20 cellular contexts compared by ENCODE assay signal in genomic region chr4:4680243-4680642, GRCh38.
DNase-seq lines count a peak whose midpoint lies in the region; ATAC-seq, FAIRE-seq and TF ChIP-seq lines count a peak whose summit lies in the region.
"Had no signal": no experiment of that assay in that cellular context is flagged by ENCODE, and none has a peak within 500 bp of the region (broad histone marks: within the 10 kb centered on the region; RNA-seq: fewer than 3 reads in every experiment).

No MANE protein-coding gene starts in this region.

- H3K4me1 ChIP-seq in HepG2 (ENCODE audit: insufficient read depth, low read length) (peaks cover 50% of the 10 kb centered on the region), right lobe of liver (peaks cover 0 to 14% (median 0%) of the 10 kb centered on the region in 4 donors), trophoblast cell (ENCODE audit: control insufficient read depth in 1 of 2, insufficient read depth in 2 of 2, low read length in 2 of 2) (peaks cover 0 to 2% of the 10 kb centered on the region in 2 experiments), tibial nerve (peaks cover 0 to 9% (median 0%) of the 10 kb centered on the region in 4 donors)
- H3K4me1 ChIP-seq: A549; BLaER1 treated with 17β-estradiol and CSF1 and Interleukin-3, amounts not matched to agents 10 nM and 100 nM had no signal

- no peak overlapping the region for H2AK5ac ChIP-seq in trophoblast cell (ENCODE audit: low read length)

- H2AFZ ChIP-seq in HepG2 (ENCODE audit: low read length) (no peak overlapping the region), trophoblast cell (ENCODE audit: insufficient read depth, low read length, poor library complexity) (no peak overlapping the region)

- H4K12ac ChIP-seq in trophoblast cell (ENCODE audit: low read depth, low read length), result no peak overlapping the region

- intact Hi-C loops in HepG2 (cut with micrococcal nuclease; ENCODE audit: unreplicated experiment), result no loop called here
- intact Hi-C loops in right lobe of liver (cut with DNase I), result no loop called here
- intact Hi-C loops in head of caudate nucleus (cut with DNase I), result no loop called here

- no peak overlapping the region for H3K23ac ChIP-seq in trophoblast cell (ENCODE audit: low read length)

- DNase-seq in HepG2 (ENCODE audit: low spot score) (no peak), right lobe of liver (no peak), trophoblast cell (no peak), tibial nerve (ENCODE audit: low spot score in 2 of 2) (no peak), head of caudate nucleus (no peak)
- DNase-seq: AML-193; Caco-2; Calu3; CD4-positive, alpha-beta T cell; CD8-positive, alpha-beta T cell; DMS79 treated with DMSO at 0.1 percent for 48 hours; GF-D8 had no signal

- BruUV-seq in HepG2 (replicated peaks; lab: Mats Ljungman, UMichigan), result no TSS peak

- in situ Hi-C loops in HepG2 (cut with HindIII; ENCODE audit: extremely low pct_ligation_motif_present, low pct_unique_long_range_greater_than_20kb), result no loop called here

- no peak overlapping the region for H3K18ac ChIP-seq in trophoblast cell (ENCODE audit: low read length)

- H3K79me1 ChIP-seq in trophoblast cell (ENCODE audit: low read length), result peaks cover 2% of the 10 kb centered on the region

- FAIRE-seq in HepG2 (lab: Jason Lieb, UNC), result no peak
- FAIRE-seq: A549, D721Med, G401.6, GM12891, GM19239 had no signal

- H3K9ac ChIP-seq in HepG2 (ENCODE audit: insufficient read depth, low read depth, low read length) (no peak overlapping the region), trophoblast cell (ENCODE audit: low read length) (no peak overlapping the region)
- H3K9ac ChIP-seq: BLaER1 treated with 17β-estradiol and CSF1 and Interleukin-3, amounts not matched to agents 10 nM and 100 nM had no signal

- no peak overlapping the region for H3K4ac ChIP-seq in trophoblast cell (ENCODE audit: low read depth, low read length)

- TF ChIP-seq CTCF in HepG2 (CRISPR knock-in tag; IDR thresholded peaks at IDR 0.05), result no peak
- TF ChIP-seq CTCF in right lobe of liver (IDR thresholded peaks at IDR 0.05), result no peak
- TF ChIP-seq CTCF in tibial nerve (IDR thresholded peaks at IDR 0.05), result no peak

- no peak for TF ChIP-seq POLR2A in HepG2 (IDR thresholded peaks at IDR 0.05; ENCODE audit: insufficient read depth in 1 of 2, low read depth in 2 of 2, low read length in 2 of 2)
- no peak for TF ChIP-seq POLR2A in right lobe of liver (IDR thresholded peaks at IDR 0.05)
- TF ChIP-seq POLR2A in tibial nerve (IDR thresholded peaks at IDR 0.05), result no peak

- H3K9me3 ChIP-seq in HepG2 (ENCODE audit: low read length), result no peaks in the 10 kb centered on the region
- no peaks in the 10 kb centered on the region for H3K9me3 ChIP-seq in right lobe of liver
- H3K9me3 ChIP-seq in trophoblast cell (ENCODE audit: insufficient read depth, low read depth, low read length), result peaks cover 1% of the 10 kb centered on the region
- no peaks in the 10 kb centered on the region for H3K9me3 ChIP-seq in tibial nerve
- H3K9me3 ChIP-seq: A549; BLaER1 treated with 17β-estradiol and CSF1 and Interleukin-3, amounts not matched to agents 10 nM and 100 nM; Caco-2 had no signal

- no peak overlapping the region for H2BK5ac ChIP-seq in trophoblast cell (ENCODE audit: low read depth, low read length, poor library complexity)

- TF ChIP-seq RAD21 in HepG2 (CRISPR knock-in tag; IDR thresholded peaks at IDR 0.05), result no peak

- ATAC-seq in HepG2 (no peak), right lobe of liver (no peak)
- ATAC-seq: A549; CD8-positive, alpha-beta T cell had no signal

- H3K27ac ChIP-seq in HepG2 (ENCODE audit: extremely low read length, insufficient read depth, low read length) (peak overlapping the region; percentile 43), right lobe of liver (no peak overlapping the region), trophoblast cell (ENCODE audit: low read depth, low read length) (no peak overlapping the region), tibial nerve (no peak overlapping the region)
- H3K27ac ChIP-seq: 22Rv1; A549; BLaER1 treated with 17β-estradiol and CSF1 and Interleukin-3, amounts not matched to agents 10 nM and 100 nM; C4-2B had no signal

- H2BK120ac ChIP-seq in trophoblast cell (ENCODE audit: insufficient read depth, low read length, poor library complexity), result no peak overlapping the region

- POLR2A ChIA-PET in HepG2 (lab: Yijun Ruan, JAX), result interaction anchor here (1.1 to 2.2 kb wide), 2 partner anchors 14 to 39 kb away, joined by 4 to 8 read pairs; no protein-coding TSS in a partner anchor

- no peak overlapping the region for H3K14ac ChIP-seq in trophoblast cell (ENCODE audit: low read length)

- peak overlapping the region; percentile 13 for H2BK12ac ChIP-seq in trophoblast cell (ENCODE audit: low read length)

- H3K27me3 ChIP-seq in HepG2 (ENCODE audit: control insufficient read depth in 1 of 2, insufficient read depth in 2 of 2, low read length in 2 of 2), result no peaks in the 10 kb centered on the region; a peak in 1 of 5 replicates
- H3K27me3 ChIP-seq in right lobe of liver, result no peaks in the 10 kb centered on the region
- no peaks in the 10 kb centered on the region for H3K27me3 ChIP-seq in trophoblast cell (ENCODE audit: insufficient read depth, low read length)
- H3K27me3 ChIP-seq in tibial nerve, result no peaks in the 10 kb centered on the region
- H3K27me3 ChIP-seq: BLaER1 treated with 17β-estradiol and CSF1 and Interleukin-3, amounts not matched to agents 10 nM and 100 nM had no signal

- no peaks in the 10 kb centered on the region for H3K36me3 ChIP-seq in HepG2 (replicated peaks in 1 of 2; ENCODE audit: control insufficient read depth in 1 of 2, insufficient read depth in 2 of 2, low read length in 2 of 2)
- H3K36me3 ChIP-seq in right lobe of liver, result no peaks in the 10 kb centered on the region
- no peaks in the 10 kb centered on the region for H3K36me3 ChIP-seq in trophoblast cell (ENCODE audit: control insufficient read depth in 1 of 2, insufficient read depth in 2 of 2, low read length in 2 of 2)
- H3K36me3 ChIP-seq in tibial nerve, result no peaks in the 10 kb centered on the region
- H3K36me3 ChIP-seq: BLaER1 treated with 17β-estradiol and CSF1 and Interleukin-3, amounts not matched to agents 10 nM and 100 nM had no signal

- H3K4me2 ChIP-seq in HepG2 (ENCODE audit: low read depth, low read length) (no peak overlapping the region), trophoblast cell (ENCODE audit: low read length) (no peak overlapping the region)
- H3K4me2 ChIP-seq: A549; BLaER1 treated with 17β-estradiol and CSF1 and Interleukin-3, amounts not matched to agents 10 nM and 100 nM had no signal

- H3K79me2 ChIP-seq in HepG2 (ENCODE audit: insufficient read depth, low read length) (no peaks in the 10 kb centered on the region), trophoblast cell (ENCODE audit: control insufficient read depth, insufficient read depth, low read length, poor library complexity) (no peaks in the 10 kb centered on the region)

- H4K20me1 ChIP-seq in HepG2 (ENCODE audit: insufficient read depth, low read length), result no peaks in the 10 kb centered on the region
- H4K20me1 ChIP-seq: BLaER1 treated with 17β-estradiol and CSF1 and Interleukin-3, amounts not matched to agents 10 nM and 100 nM had no signal

- H4K8ac ChIP-seq in trophoblast cell (ENCODE audit: low read depth, low read length), result no peak overlapping the region

- CTCF ChIA-PET in HepG2 (lab: Yijun Ruan, JAX; ENCODE audit: low intra/inter-chr PET ratio, low total read pairs), result no interaction called here

- H3K4me3 ChIP-seq in HepG2 (replicated peaks in 1 of 3; ENCODE audit: insufficient read depth in 1 of 3, low read depth in 2 of 3, low read length in 3 of 3), result no peak overlapping the region
- H3K4me3 ChIP-seq in right lobe of liver, result no peak overlapping the region
- no peak overlapping the region for H3K4me3 ChIP-seq in trophoblast cell (ENCODE audit: low read depth, low read length)
- H3K4me3 ChIP-seq in tibial nerve, result no peak overlapping the region
- H3K4me3 ChIP-seq: A549; BLaER1 treated with 17β-estradiol and CSF1 and Interleukin-3, amounts not matched to agents 10 nM and 100 nM had no signal

- TF ChIP-seq EP300 in HepG2 (IDR thresholded peaks at IDR 0.05; ENCODE audit: low read depth in 2 of 2, low read length in 2 of 2) (no peak), HepG2 (CRISPR knock-in tag; IDR thresholded peaks at IDR 0.05; ENCODE audit: borderline replicate concordance) (no peak), tibial nerve (IDR thresholded peaks at IDR 0.05) (no peak)

- no peak overlapping the region for H4K91ac ChIP-seq in trophoblast cell (ENCODE audit: low read depth, low read length)

- WGBS in HepG2 (ENCODE audit: low lambda C conversion rate), result over 99% methylated on average over 4 of the region's 4 CpGs
- WGBS in right lobe of liver (ENCODE audit: insufficient coverage, low coverage, low lambda C conversion rate, missing lambda C conversion rate), result 94% methylated on average over 3 of the region's 4 CpGs
- no CpG with 5 or more reads among the region's 4 CpGs for WGBS in trophoblast cell (ENCODE audit: extremely low coverage, insufficient coverage, insufficient read length)
- 96 to 98% methylated on average over 4 of the region's 4 CpGs for WGBS in tibial nerve, 2 donors

TF ChIP-seq in HepG2, 621 proteins besides CTCF, POLR2A, EP300 and RAD21:
- TF ChIP-seq HOXA3 (CRISPR knock-in tag; IDR thresholded peaks at IDR 0.05), result no peak
- TF ChIP-seq ZNF12 (CRISPR knock-in tag; IDR thresholded peaks at IDR 0.05), result peak; percentile 99
- TF ChIP-seq ZNF281 (CRISPR knock-in tag; IDR thresholded peaks at IDR 0.05; ENCODE audit: borderline replicate concordance), result no peak
- no peak for TF ChIP-seq U2AF1 (optimal IDR thresholded peaks at IDR 0.05; ENCODE audit: low read depth, low read length)
